Comparison of ENCODE assay signal across 2 cellular contexts in genomic region chr10:102054881-102055646, GRCh38.
A peak's percentile ranks its signal among the peaks of the same experiment; 100 is the strongest.
TF ChIP-seq lines count a peak whose summit lies in the region.

No MANE protein-coding gene starts in this region.

TF ChIP-seq in HCT116, 20 proteins besides CTCF, POLR2A, EP300 and RAD21:
- TF ChIP-seq YY1 (IDR thresholded peaks at IDR 0.05; ENCODE audit: extremely low read depth, insufficient replicate concordance, low read depth, low read length): peak; percentile 1

TF ChIP-seq in WTC11, 78 proteins besides CTCF, POLR2A, EP300 and RAD21:
- peak; percentile 57; the same call in 1 of the 2 replicates for TF ChIP-seq HMGA2 (CRISPR knock-in tag; IDR thresholded peaks at IDR 0.05)
